In genomic region chr15:49418811-49419210, GRCh38 we compare ENCODE assay signal across 34 cellular contexts. TPM values are rescaled to one million over a fixed set of nuclear protein-coding genes. Genes with fewer than 3 reads are reported as not detected.
"Had no signal": no experiment of that assay in that cellular context is flagged by ENCODE, and none has a peak within 500 bp of the region (broad histone marks: within the 10 kb centered on the region; RNA-seq: fewer than 3 reads in every experiment).

No MANE protein-coding gene starts in this region.

- H3K9me3 ChIP-seq: body of pancreas, gastrocnemius medialis had no signal

- H3K4me1 Mint-ChIP-seq: activated CD4-positive, alpha-beta memory T cell treated with anti-CD3 and anti-CD28 coated beads, Interleukin-2, amount 10 ng/mL, durations not matched to agents 7 days and 5 days; activated naive CD4-positive, alpha-beta T cell treated with anti-CD3 and anti-CD28 coated beads, Interleukin-2, amount 10 ng/mL, durations not matched to agents 7 days and 5 days; activated naive CD8-positive, alpha-beta T cell treated with anti-CD3 and anti-CD28 coated beads, Interleukin-2, amount 10 ng/mL, durations not matched to agents 7 days and 5 days had no signal

- H3K4me3 Mint-ChIP-seq: activated CD4-positive, alpha-beta memory T cell treated with anti-CD3 and anti-CD28 coated beads, Interleukin-2, amount 10 ng/mL, durations not matched to agents 7 days and 5 days; activated CD4-positive, alpha-beta T cell treated with anti-CD3 and anti-CD28 coated beads, Interleukin-2, amount 10 ng/mL, durations not matched to agents 7 days and 5 days; activated naive CD4-positive, alpha-beta T cell treated with anti-CD3 and anti-CD28 coated beads, Interleukin-2, amount 10 ng/mL, durations not matched to agents 7 days and 5 days; activated naive CD8-positive, alpha-beta T cell treated with anti-CD3 and anti-CD28 coated beads, Interleukin-2, amount 10 ng/mL, durations not matched to agents 7 days and 5 days; activated T-cell treated with anti-CD3 and anti-CD28 coated beads, Interleukin-2, amount 50 U/mL, for 24 hours; activated T-cell treated with anti-CD3 and anti-CD28 coated beads, Interleukin-2, amount 50 U/mL, for 72 hours; WTC11 had no signal

- H3K27ac ChIP-seq: body of pancreas, foreskin keratinocyte, gastrocnemius medialis, heart left ventricle, VCaP had no signal

- H3K36me3 Mint-ChIP-seq: activated naive CD4-positive, alpha-beta T cell treated with anti-CD3 and anti-CD28 coated beads, Interleukin-2, amount 10 ng/mL, durations not matched to agents 7 days and 5 days; activated naive CD4-positive, alpha-beta T cell treated with anti-CD3 and anti-CD28 coated beads, Interleukin-2, amount 50 U/mL, for 72 hours; activated naive CD8-positive, alpha-beta T cell treated with anti-CD3 and anti-CD28 coated beads, Interleukin-2, amount 10 ng/mL, durations not matched to agents 7 days and 5 days; WTC11 had no signal

- H3K9me3 Mint-ChIP-seq: activated CD4-positive, alpha-beta memory T cell treated with anti-CD3 and anti-CD28 coated beads, Interleukin-2, amount 10 ng/mL, durations not matched to agents 7 days and 5 days; activated CD4-positive, alpha-beta T cell treated with anti-CD3 and anti-CD28 coated beads, Interleukin-2, amount 10 ng/mL, durations not matched to agents 7 days and 5 days; activated naive CD4-positive, alpha-beta T cell treated with anti-CD3 and anti-CD28 coated beads, Interleukin-2, amount 10 ng/mL, durations not matched to agents 7 days and 5 days; activated naive CD4-positive, alpha-beta T cell treated with anti-CD3 and anti-CD28 coated beads, Interleukin-2, amount 50 U/mL, for 72 hours; activated naive CD8-positive, alpha-beta T cell treated with anti-CD3 and anti-CD28 coated beads, Interleukin-2, amount 10 ng/mL, durations not matched to agents 7 days and 5 days; activated T-cell treated with anti-CD3 and anti-CD28 coated beads, Interleukin-2, amount 50 U/mL, for 24 hours; activated T-cell treated with anti-CD3 and anti-CD28 coated beads, Interleukin-2, amount 50 U/mL, for 72 hours; WTC11 had no signal

- H3K4me3 ChIP-seq: body of pancreas, gastrocnemius medialis, heart left ventricle had no signal

- ATAC-seq: activated naive CD4-positive, alpha-beta T cell treated with anti-CD3 and anti-CD28 coated beads, Interleukin-2, amount 50 U/mL, for 72 hours; activated T-cell treated with anti-CD3 and anti-CD28 coated beads, Interleukin-2, amount 50 U/mL, for 72 hours; body of pancreas; esophagus mucosa; foreskin keratinocyte; gastrocnemius medialis; heart left ventricle; WTC11 had no signal

- FAIRE-seq: colon, endometrium, TTC549 had no signal

- DNase-seq: activated CD4-positive, alpha-beta memory T cell treated with anti-CD3 and anti-CD28 coated beads, Interleukin-2, amount 10 ng/mL, durations not matched to agents 7 days and 5 days; activated CD4-positive, alpha-beta T cell treated with anti-CD3 and anti-CD28 coated beads for 1 hour; activated CD4-positive, alpha-beta T cell treated with anti-CD3 and anti-CD28 coated beads for 4 hours; activated CD4-positive, alpha-beta T cell treated with anti-CD3 and anti-CD28 coated beads, Interleukin-2, amount 10 ng/mL, durations not matched to agents 7 days and 5 days; activated CD4-positive, alpha-beta T cell treated with anti-CD3 and anti-CD28 coated beads, Interleukin-2, amount 50 U/mL, for 4 hours; activated CD8-positive, alpha-beta memory T cell treated with anti-CD3 and anti-CD28 coated beads, Interleukin-2, amount 50 U/mL, for 48 hours; activated gamma-delta T cell; activated naive CD4-positive, alpha-beta T cell; activated naive CD4-positive, alpha-beta T cell treated with anti-CD3 and anti-CD28 coated beads, Interleukin-2, amount 10 ng/mL, durations not matched to agents 7 days and 5 days; activated naive CD8-positive, alpha-beta T cell treated with anti-CD3 and anti-CD28 coated beads, Interleukin-2, amount 10 ng/mL, durations not matched to agents 7 days and 5 days; activated T-cell treated with anti-CD3 and anti-CD28 coated beads for 4 hours; activated T-cell treated with anti-CD3 and anti-CD28 coated beads, Interleukin-2, amount 50 U/mL, for 24 hours; activated T-cell treated with anti-CD3 and anti-CD28 coated beads, Interleukin-2, amount 50 U/mL, for 72 hours; amniotic stem cell; anterior cingulate cortex; body of pancreas; caudate nucleus; cortex of kidney; effector CD8-positive, alpha-beta T cell; foreskin keratinocyte; gastrocnemius medialis; glutamatergic neuron; heart left ventricle; T-helper 2 cell had no signal

- H3K4me1 ChIP-seq: body of pancreas, gastrocnemius medialis had no signal

- H3K27ac Mint-ChIP-seq: activated CD4-positive, alpha-beta memory T cell treated with anti-CD3 and anti-CD28 coated beads, Interleukin-2, amount 10 ng/mL, durations not matched to agents 7 days and 5 days; activated CD4-positive, alpha-beta T cell treated with anti-CD3 and anti-CD28 coated beads, Interleukin-2, amount 10 ng/mL, durations not matched to agents 7 days and 5 days; activated naive CD4-positive, alpha-beta T cell treated with anti-CD3 and anti-CD28 coated beads, Interleukin-2, amount 10 ng/mL, durations not matched to agents 7 days and 5 days; activated naive CD4-positive, alpha-beta T cell treated with anti-CD3 and anti-CD28 coated beads, Interleukin-2, amount 50 U/mL, for 72 hours; activated naive CD8-positive, alpha-beta T cell treated with anti-CD3 and anti-CD28 coated beads, Interleukin-2, amount 10 ng/mL, durations not matched to agents 7 days and 5 days; activated T-cell treated with anti-CD3 and anti-CD28 coated beads, Interleukin-2, amount 50 U/mL, for 24 hours; activated T-cell treated with anti-CD3 and anti-CD28 coated beads, Interleukin-2, amount 50 U/mL, for 72 hours; WTC11 had no signal

- H3K36me3 ChIP-seq: gastrocnemius medialis, heart left ventricle had no signal

- H3K27me3 ChIP-seq: body of pancreas, gastrocnemius medialis, heart left ventricle had no signal

RNA-seq across cellular contexts. Expression of gene FGF7, which starts 4.2 kb away (rescaled TPM):
- total RNA-seq: activated CD4-positive, alpha-beta memory T cell treated with anti-CD3 and anti-CD28 coated beads, Interleukin-2, amount 10 ng/mL, durations not matched to agents 7 days and 5 days; activated CD4-positive, alpha-beta T cell treated with anti-CD3 and anti-CD28 coated beads, Interleukin-2, amount 10 ng/mL, durations not matched to agents 7 days and 5 days; activated naive CD4-positive, alpha-beta T cell treated with anti-CD3 and anti-CD28 coated beads, Interleukin-2, amount 50 U/mL, for 72 hours; activated naive CD8-positive, alpha-beta T cell treated with anti-CD3 and anti-CD28 coated beads, Interleukin-2, amount 10 ng/mL, durations not matched to agents 7 days and 5 days; activated T-cell treated with anti-CD3 and anti-CD28 coated beads, Interleukin-2, amount 50 U/mL, for 72 hours; chondrocyte; dermis microvascular lymphatic vessel endothelial cell; epithelial cell of proximal tubule; foreskin keratinocyte had no signal
- polyA plus RNA-seq: foreskin keratinocyte had no signal
